Comparison of ENCODE assay signal across 1 cellular context in genomic region chr16:68259007-68259406, GRCh38.
TF ChIP-seq lines count a peak whose summit lies in the region.

No MANE protein-coding gene starts in this region.

TF ChIP-seq in K562, 482 proteins besides CTCF, POLR2A, EP300 and RAD21:
- TF ChIP-seq ZNF583 (CRISPR knock-in tag; IDR thresholded peaks at IDR 0.05) (no peak), HDAC2 (IDR thresholded peaks at IDR 0.05) (no peak), POLR2G (IDR thresholded peaks at IDR 0.05; ENCODE audit: low read depth, low read length) (0 out of 2 replicates have a peak, but pooled peaks have one; percentile 20), VEZF1 (CRISPR knock-in tag; IDR thresholded peaks at IDR 0.05) (no peak)
